ENCODE assay signal across 8 cellular contexts in the genomic region with DNA sequence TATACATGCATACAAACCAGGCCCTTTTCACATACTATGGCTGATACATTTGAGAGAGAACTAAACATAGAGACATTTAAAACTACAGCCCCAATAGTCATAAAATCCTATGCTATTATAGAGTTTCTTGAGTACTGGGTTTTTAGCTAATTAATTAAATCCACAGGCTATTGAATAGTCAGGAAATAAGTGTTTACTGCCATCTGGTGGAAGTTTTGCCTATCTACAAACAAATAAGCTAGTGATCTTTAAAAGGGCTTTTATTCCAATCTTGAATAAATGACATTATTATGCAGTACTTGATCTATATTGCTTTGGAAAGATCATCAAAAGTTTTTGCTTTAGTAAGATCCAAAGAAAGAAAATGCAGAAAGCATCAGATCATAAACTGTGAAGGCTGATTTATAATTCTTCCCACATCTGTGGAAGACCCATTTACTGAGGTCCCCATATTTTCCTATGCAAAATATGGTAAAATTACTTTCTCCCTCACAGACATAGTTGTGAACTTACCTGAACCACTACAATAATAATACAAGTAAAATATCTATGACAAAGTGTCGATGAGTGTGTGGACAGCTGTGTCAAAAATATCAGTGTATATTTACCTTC.
A peak's percentile ranks its signal among the peaks of the same experiment; 100 is the strongest.
DNase-seq lines count a peak whose midpoint lies in the region; ATAC-seq, FAIRE-seq and TF ChIP-seq lines count a peak whose summit lies in the region.

No MANE protein-coding gene starts in this region.

- no peak overlapping the region for H2BK15ac ChIP-seq in mesendoderm (replicated peaks; ENCODE audit: low read depth)

- FAIRE-seq in A204.1 (lab: Jason Lieb, UNC): peak; percentile 96

- H4K8ac ChIP-seq in mesendoderm (ENCODE audit: low read depth, low read length): no peak overlapping the region

- H2BK5ac ChIP-seq in mesendoderm (ENCODE audit: low read length): no peak overlapping the region

- no peak overlapping the region for H3K9ac ChIP-seq in mesendoderm (ENCODE audit: low read length)

- H3K23ac ChIP-seq in mesendoderm (ENCODE audit: low read length): no peak overlapping the region

- H3K27me3 ChIP-seq in mesendoderm (ENCODE audit: insufficient read depth, low read length, poor library complexity): no peaks in the 10 kb centered on the region

- H3K79me1 ChIP-seq in mesendoderm (ENCODE audit: low read length): no peaks in the 10 kb centered on the region

- peak; percentile 66 for TF ChIP-seq CTCF in MCF 10A (IDR thresholded peaks at IDR 0.05; ENCODE audit: unreplicated experiment)

- ATAC-seq in HG03460 (IDR thresholded peaks at IDR 0.05; ENCODE audit: unreplicated experiment) (no peak), HG03139 (IDR thresholded peaks at IDR 0.05; ENCODE audit: unreplicated experiment) (no peak)
- ATAC-seq in stimulated activated memory B cell treated with anti-CD40 and anti-IgM and Interleukin-4, amounts not matched to agents 10 μg/mL and 1 μg/mL and 100 μg/mL, for 72 hours: no peak

- no peak overlapping the region for H3K56ac ChIP-seq in mesendoderm (ENCODE audit: low read length)

- no peak overlapping the region for H3K4me2 ChIP-seq in mesendoderm (ENCODE audit: low read length)

- no peaks in the 10 kb centered on the region for H3K27me3 Mint-ChIP-seq in MCF 10A (ENCODE audit: insufficient read depth, unreplicated experiment)
- H3K27me3 Mint-ChIP-seq in stimulated activated memory B cell treated with anti-CD40 and anti-IgM and Interleukin-4, amounts not matched to agents 10 μg/mL and 1 μg/mL and 100 μg/mL, for 72 hours: no peaks in the 10 kb centered on the region

- H3K9me3 Mint-ChIP-seq in MCF 10A (ENCODE audit: unreplicated experiment): peaks cover 9% of the 10 kb centered on the region
- H3K9me3 Mint-ChIP-seq in stimulated activated memory B cell treated with anti-CD40 and anti-IgM and Interleukin-4, amounts not matched to agents 10 μg/mL and 1 μg/mL and 100 μg/mL, for 72 hours: peaks cover 4% of the 10 kb centered on the region

- CTCF ChIA-PET in MCF 10A (lab: Yijun Ruan, JAX): interaction anchor here (0.6 to 3.1 kb wide), 24 partner anchors 9 to 607 kb away, joined by 3 to 17 read pairs (median 4); a partner anchor contains a TSS

- no peak overlapping the region for H3K4me3 Mint-ChIP-seq in MCF 10A (ENCODE audit: unreplicated experiment)
- H3K4me3 Mint-ChIP-seq in stimulated activated memory B cell treated with anti-CD40 and anti-IgM and Interleukin-4, amounts not matched to agents 10 μg/mL and 1 μg/mL and 100 μg/mL, for 72 hours: no peak overlapping the region

- H3K27ac ChIP-seq in mesendoderm (ENCODE audit: low read depth, low read length): no peak overlapping the region

- no peak overlapping the region for H3K27ac Mint-ChIP-seq in MCF 10A (ENCODE audit: low read depth, unreplicated experiment)
- no peak overlapping the region for H3K27ac Mint-ChIP-seq in stimulated activated memory B cell treated with anti-CD40 and anti-IgM and Interleukin-4, amounts not matched to agents 10 μg/mL and 1 μg/mL and 100 μg/mL, for 72 hours

- no peak overlapping the region for H3K18ac ChIP-seq in mesendoderm (ENCODE audit: low read length)

- peaks cover under 1% of the 10 kb centered on the region for H3K4me1 ChIP-seq in mesendoderm (ENCODE audit: control insufficient read depth, low read depth, low read length)

- no peak overlapping the region for H4K5ac ChIP-seq in mesendoderm (ENCODE audit: low read length)

- no peak overlapping the region for H2BK120ac ChIP-seq in mesendoderm (ENCODE audit: low read depth, low read length)

- H3K36me3 ChIP-seq in mesendoderm (ENCODE audit: control insufficient read depth, insufficient read depth, low read length): no peaks in the 10 kb centered on the region

- H3K4ac ChIP-seq in mesendoderm (ENCODE audit: low read depth, low read length): no peak overlapping the region

- intact Hi-C loops in MCF 10A (cut with micrococcal nuclease): loop anchor here (1.0 to 10.0 kb wide), 4 partner anchors 47 to 604 kb away; no protein-coding TSS in a partner anchor

- no TSS peak for BruUV-seq in MCF 10A (replicated peaks; lab: Mats Ljungman, UMichigan)

- H3K4me3 ChIP-seq in mesendoderm (ENCODE audit: low read length): no peak overlapping the region

- H3K4me1 Mint-ChIP-seq in MCF 10A (ENCODE audit: insufficient read depth, unreplicated experiment): peaks cover 13% of the 10 kb centered on the region
- H3K4me1 Mint-ChIP-seq in stimulated activated memory B cell treated with anti-CD40 and anti-IgM and Interleukin-4, amounts not matched to agents 10 μg/mL and 1 μg/mL and 100 μg/mL, for 72 hours: peaks cover 7% of the 10 kb centered on the region

- no peak overlapping the region for H2AK5ac ChIP-seq in mesendoderm (ENCODE audit: low read length)

- H3K79me2 ChIP-seq in mesendoderm (ENCODE audit: control insufficient read depth, insufficient read depth, low read length): no peaks in the 10 kb centered on the region

- no CpG with 5 or more reads among the region's 1 CpG for WGBS in mesendoderm (ENCODE audit: extremely low coverage, insufficient coverage, low lambda C conversion rate)

- POLR2A ChIA-PET in MCF 10A (lab: Yijun Ruan, JAX): interaction anchor here (0.6 to 1.1 kb wide), 8 partner anchors 9 to 636 kb away, joined by 3 to 4 read pairs (median 3); no protein-coding TSS in a partner anchor

- DNase-seq in GM03348 (ENCODE audit: low spot score): peak; percentile 51
- DNase-seq in NCI-H345 treated with DMSO at 0.1 percent for 48 hours (lab: John Stamatoyannopoulos, UW; ENCODE audit: unreplicated experiment): peak; percentile 16
- peak; percentile 65 for DNase-seq in MCF 10A (ENCODE audit: unreplicated experiment)
- DNase-seq in mesendoderm: peak; percentile 57

- H3K36me3 Mint-ChIP-seq in MCF 10A (ENCODE audit: insufficient read depth, unreplicated experiment): no peaks in the 10 kb centered on the region
- H3K36me3 Mint-ChIP-seq in stimulated activated memory B cell treated with anti-CD40 and anti-IgM and Interleukin-4, amounts not matched to agents 10 μg/mL and 1 μg/mL and 100 μg/mL, for 72 hours: peaks cover 31% of the 10 kb centered on the region
